Comparison of ENCODE assay signal across 1 cellular context in the genomic region with DNA sequence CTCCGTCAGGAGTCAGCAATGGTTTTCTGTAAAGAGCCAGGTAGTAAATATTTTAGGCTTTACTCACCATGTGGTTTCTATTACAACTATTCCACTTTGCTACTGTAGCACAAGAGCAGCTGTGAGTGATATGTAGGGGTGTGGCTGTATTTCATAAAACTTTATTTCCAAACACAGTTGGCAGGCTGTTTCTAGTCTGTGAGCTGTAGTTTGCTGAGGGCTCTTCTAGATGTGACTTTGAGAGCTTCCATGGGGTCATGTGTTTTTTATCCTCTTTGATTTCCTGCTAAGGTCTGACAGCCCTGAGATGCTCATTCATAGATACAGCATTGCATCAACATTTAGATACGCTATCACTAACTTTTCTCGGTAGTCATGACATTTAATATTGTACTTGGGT.
TF ChIP-seq lines count a peak whose summit lies in the region.

No MANE protein-coding gene starts in this region.

TF ChIP-seq in GM23338, 12 proteins besides CTCF, POLR2A, EP300 and RAD21 (continued from another document):
- TF ChIP-seq, protein P1, sequence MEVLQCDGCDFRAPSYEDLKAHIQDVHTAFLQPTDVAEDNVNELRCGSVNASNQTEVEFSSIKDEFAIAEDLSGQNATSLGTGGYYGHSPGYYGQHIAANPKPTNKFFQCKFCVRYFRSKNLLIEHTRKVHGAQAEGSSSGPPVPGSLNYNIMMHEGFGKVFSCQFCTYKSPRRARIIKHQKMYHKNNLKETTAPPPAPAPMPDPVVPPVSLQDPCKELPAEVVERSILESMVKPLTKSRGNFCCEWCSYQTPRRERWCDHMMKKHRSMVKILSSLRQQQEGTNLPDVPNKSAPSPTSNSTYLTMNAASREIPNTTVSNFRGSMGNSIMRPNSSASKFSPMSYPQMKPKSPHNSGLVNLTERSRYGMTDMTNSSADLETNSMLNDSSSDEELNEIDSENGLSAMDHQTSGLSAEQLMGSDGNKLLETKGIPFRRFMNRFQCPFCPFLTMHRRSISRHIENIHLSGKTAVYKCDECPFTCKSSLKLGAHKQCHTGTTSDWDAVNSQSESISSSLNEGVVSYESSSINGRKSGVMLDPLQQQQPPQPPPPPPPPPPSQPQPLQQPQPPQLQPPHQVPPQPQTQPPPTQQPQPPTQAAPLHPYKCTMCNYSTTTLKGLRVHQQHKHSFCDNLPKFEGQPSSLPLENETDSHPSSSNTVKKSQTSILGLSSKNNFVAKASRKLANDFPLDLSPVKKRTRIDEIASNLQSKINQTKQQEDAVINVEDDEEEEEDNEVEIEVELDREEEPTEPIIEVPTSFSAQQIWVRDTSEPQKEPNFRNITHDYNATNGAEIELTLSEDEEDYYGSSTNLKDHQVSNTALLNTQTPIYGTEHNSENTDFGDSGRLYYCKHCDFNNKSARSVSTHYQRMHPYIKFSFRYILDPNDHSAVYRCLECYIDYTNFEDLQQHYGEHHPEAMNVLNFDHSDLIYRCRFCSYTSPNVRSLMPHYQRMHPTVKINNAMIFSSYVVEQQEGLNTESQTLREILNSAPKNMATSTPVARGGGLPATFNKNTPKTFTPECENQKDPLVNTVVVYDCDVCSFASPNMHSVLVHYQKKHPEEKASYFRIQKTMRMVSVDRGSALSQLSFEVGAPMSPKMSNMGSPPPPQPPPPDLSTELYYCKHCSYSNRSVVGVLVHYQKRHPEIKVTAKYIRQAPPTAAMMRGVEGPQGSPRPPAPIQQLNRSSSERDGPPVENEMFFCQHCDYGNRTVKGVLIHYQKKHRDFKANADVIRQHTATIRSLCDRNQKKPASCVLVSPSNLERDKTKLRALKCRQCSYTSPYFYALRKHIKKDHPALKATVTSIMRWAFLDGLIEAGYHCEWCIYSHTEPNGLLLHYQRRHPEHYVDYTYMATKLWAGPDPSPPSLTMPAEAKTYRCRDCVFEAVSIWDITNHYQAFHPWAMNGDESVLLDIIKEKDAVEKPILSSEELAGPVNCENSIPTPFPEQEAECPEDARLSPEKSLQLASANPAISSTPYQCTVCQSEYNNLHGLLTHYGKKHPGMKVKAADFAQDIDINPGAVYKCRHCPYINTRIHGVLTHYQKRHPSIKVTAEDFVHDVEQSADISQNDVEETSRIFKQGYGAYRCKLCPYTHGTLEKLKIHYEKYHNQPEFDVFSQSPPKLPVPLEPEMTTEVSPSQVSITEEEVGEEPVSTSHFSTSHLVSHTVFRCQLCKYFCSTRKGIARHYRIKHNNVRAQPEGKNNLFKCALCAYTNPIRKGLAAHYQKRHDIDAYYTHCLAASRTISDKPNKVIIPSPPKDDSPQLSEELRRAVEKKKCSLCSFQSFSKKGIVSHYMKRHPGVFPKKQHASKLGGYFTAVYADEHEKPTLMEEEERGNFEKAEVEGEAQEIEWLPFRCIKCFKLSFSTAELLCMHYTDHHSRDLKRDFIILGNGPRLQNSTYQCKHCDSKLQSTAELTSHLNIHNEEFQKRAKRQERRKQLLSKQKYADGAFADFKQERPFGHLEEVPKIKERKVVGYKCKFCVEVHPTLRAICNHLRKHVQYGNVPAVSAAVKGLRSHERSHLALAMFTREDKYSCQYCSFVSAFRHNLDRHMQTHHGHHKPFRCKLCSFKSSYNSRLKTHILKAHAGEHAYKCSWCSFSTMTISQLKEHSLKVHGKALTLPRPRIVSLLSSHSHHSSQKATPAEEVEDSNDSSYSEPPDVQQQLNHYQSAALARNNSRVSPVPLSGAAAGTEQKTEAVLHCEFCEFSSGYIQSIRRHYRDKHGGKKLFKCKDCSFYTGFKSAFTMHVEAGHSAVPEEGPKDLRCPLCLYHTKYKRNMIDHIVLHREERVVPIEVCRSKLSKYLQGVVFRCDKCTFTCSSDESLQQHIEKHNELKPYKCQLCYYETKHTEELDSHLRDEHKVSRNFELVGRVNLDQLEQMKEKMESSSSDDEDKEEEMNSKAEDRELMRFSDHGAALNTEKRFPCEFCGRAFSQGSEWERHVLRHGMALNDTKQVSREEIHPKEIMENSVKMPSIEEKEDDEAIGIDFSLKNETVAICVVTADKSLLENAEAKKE (CRISPR knock-in tag; IDR thresholded peaks at IDR 0.05), result no peak
- TF ChIP-seq JUNB (IDR thresholded peaks at IDR 0.05; ENCODE audit: unreplicated experiment) (no peak), POLR2AphosphoS5 (IDR thresholded peaks at IDR 0.05; ENCODE audit: low read depth) (no peak), EZH2 (IDR thresholded peaks at IDR 0.05; ENCODE audit: low read depth, unreplicated experiment) (no peak), NANOG (IDR thresholded peaks at IDR 0.05; ENCODE audit: borderline replicate concordance) (no peak), CREB1 (CRISPR knock-in tag; IDR thresholded peaks at IDR 0.05; ENCODE audit: low read depth) (no peak), ZNF331 (CRISPR knock-in tag; IDR thresholded peaks at IDR 0.05; ENCODE audit: low read depth) (no peak), EZH2phosphoT487 (IDR thresholded peaks at IDR 0.05; ENCODE audit: unreplicated experiment) (no peak), ZNF114 (CRISPR knock-in tag; IDR thresholded peaks at IDR 0.05) (no peak)
- TF ChIP-seq, protein P2, sequence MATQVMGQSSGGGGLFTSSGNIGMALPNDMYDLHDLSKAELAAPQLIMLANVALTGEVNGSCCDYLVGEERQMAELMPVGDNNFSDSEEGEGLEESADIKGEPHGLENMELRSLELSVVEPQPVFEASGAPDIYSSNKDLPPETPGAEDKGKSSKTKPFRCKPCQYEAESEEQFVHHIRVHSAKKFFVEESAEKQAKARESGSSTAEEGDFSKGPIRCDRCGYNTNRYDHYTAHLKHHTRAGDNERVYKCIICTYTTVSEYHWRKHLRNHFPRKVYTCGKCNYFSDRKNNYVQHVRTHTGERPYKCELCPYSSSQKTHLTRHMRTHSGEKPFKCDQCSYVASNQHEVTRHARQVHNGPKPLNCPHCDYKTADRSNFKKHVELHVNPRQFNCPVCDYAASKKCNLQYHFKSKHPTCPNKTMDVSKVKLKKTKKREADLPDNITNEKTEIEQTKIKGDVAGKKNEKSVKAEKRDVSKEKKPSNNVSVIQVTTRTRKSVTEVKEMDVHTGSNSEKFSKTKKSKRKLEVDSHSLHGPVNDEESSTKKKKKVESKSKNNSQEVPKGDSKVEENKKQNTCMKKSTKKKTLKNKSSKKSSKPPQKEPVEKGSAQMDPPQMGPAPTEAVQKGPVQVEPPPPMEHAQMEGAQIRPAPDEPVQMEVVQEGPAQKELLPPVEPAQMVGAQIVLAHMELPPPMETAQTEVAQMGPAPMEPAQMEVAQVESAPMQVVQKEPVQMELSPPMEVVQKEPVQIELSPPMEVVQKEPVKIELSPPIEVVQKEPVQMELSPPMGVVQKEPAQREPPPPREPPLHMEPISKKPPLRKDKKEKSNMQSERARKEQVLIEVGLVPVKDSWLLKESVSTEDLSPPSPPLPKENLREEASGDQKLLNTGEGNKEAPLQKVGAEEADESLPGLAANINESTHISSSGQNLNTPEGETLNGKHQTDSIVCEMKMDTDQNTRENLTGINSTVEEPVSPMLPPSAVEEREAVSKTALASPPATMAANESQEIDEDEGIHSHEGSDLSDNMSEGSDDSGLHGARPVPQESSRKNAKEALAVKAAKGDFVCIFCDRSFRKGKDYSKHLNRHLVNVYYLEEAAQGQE (IDR thresholded peaks at IDR 0.05; ENCODE audit: unreplicated experiment), result no peak
